1 cellular context compared by ENCODE assay signal in the genomic region with DNA sequence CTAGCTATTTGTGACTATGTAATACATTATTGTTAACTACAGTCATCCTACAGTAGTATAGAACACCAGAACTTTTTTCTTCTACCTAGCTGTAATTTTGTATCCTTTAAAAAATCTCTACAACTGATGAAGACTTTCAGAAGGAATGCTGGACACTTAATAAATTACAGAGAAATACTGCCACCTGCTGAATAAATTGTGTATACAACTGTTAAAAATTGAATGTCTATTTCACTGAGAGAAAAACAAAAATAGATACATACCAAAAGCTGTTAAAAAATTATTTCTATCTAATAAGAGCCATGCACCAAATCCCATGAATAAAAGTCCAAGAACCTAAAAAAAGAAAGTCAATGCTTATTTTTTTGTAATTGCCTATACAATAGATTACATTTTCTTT.
TF ChIP-seq lines count a peak whose summit lies in the region.

No MANE protein-coding gene starts in this region.

TF ChIP-seq in WTC11, 78 proteins besides CTCF, POLR2A, EP300 and RAD21 (continued from another document):
- TF ChIP-seq CBFB (CRISPR knock-in tag; IDR thresholded peaks at IDR 0.05; ENCODE audit: low read depth) = no peak
TF ChIP-seq in WTC11: peak in this region for 0.
